Comparison of ENCODE assay signal across 8 cellular contexts in the genomic region with DNA sequence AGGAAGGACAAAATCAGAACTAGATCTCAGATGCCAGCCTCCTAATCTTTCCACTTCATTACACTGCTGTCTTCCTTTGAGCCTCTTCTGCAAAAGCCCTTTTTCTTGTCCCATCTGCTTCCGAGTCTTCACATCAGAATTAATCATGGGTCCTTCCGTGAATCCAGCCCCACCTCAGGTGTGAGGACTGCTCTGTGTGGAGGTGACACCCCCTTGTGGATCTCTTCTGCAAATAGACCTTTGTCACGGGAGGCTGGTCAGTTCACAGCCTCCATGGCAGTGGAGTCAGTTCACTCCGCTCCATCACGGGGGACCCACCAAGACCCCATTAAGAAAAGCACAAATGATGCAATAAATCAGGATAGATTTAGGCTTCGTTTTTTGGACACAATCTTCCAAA.
DNase-seq lines count a peak whose midpoint lies in the region; ATAC-seq and TF ChIP-seq lines count a peak whose summit lies in the region.
"Had no signal": no experiment of that assay in that cellular context is flagged by ENCODE, and none has a peak within 500 bp of the region (broad histone marks: within the 10 kb centered on the region; RNA-seq: fewer than 3 reads in every experiment).

No MANE protein-coding gene starts in this region.

- H3K36me3 Mint-ChIP-seq in neural progenitor cell: peaks cover 1% of the 10 kb centered on the region

- H3K4me1 Mint-ChIP-seq in neural progenitor cell: no peaks in the 10 kb centered on the region

- no peak overlapping the region for H3K27ac ChIP-seq in neural progenitor cell

- no peaks in the 10 kb centered on the region for H3K4me1 ChIP-seq in neural progenitor cell

- H3K36me3 ChIP-seq in neural progenitor cell: no peaks in the 10 kb centered on the region

- H3K27me3 Mint-ChIP-seq in neural progenitor cell (ENCODE audit: insufficient read depth, low read depth): peaks cover 4% of the 10 kb centered on the region

- H4K20me1 ChIP-seq in neural progenitor cell (ENCODE audit: low read depth): no peaks in the 10 kb centered on the region

- H3K9ac ChIP-seq in neural progenitor cell: no peak overlapping the region

- H3K79me2 ChIP-seq in neural progenitor cell (ENCODE audit: low read depth): no peaks in the 10 kb centered on the region

- TF ChIP-seq CTCF in GM12865 (IDR thresholded peaks at IDR 0.05; ENCODE audit: insufficient read depth, low read depth, low read length, missing control alignments): peak; percentile 37
- peak; percentile 35 for TF ChIP-seq CTCF in neural progenitor cell (IDR thresholded peaks at IDR 0.05)

- no peaks in the 10 kb centered on the region for H3F3A ChIP-seq in neural progenitor cell (ENCODE audit: low read depth)

- H3K27me3 ChIP-seq in neural progenitor cell: no peaks in the 10 kb centered on the region

- no peaks in the 10 kb centered on the region for H3K9me3 Mint-ChIP-seq in neural progenitor cell

- ATAC-seq in HG02981 (IDR thresholded peaks at IDR 0.05; ENCODE audit: unreplicated experiment) (no peak), GM21723 (IDR thresholded peaks at IDR 0.05; ENCODE audit: unreplicated experiment) (no peak)

- no peak overlapping the region for H3K4me2 ChIP-seq in neural progenitor cell

- H3K4me3 ChIP-seq in GM12865 (ENCODE audit: low read depth, low read length) (no peak overlapping the region), neural progenitor cell (no peak overlapping the region)

- DNase-seq in GM12865 (ENCODE audit: low read depth) (peak; percentile 29), LHCN-M2 (ENCODE audit: low read depth) (peak; percentile 23), dermis microvascular lymphatic vessel endothelial cell (ENCODE audit: low read depth in 2 of 2) (peak; percentile 12 to 47), neural progenitor cell (ENCODE audit: low spot score) (peak; percentile 25), GM19240 (ENCODE audit: insufficient read length, low spot score) (no peak)
- DNase-seq: amniotic stem cell had no signal

- H2AFZ ChIP-seq in neural progenitor cell (replicated peaks): no peak overlapping the region

- H3K27ac Mint-ChIP-seq in neural progenitor cell: no peak overlapping the region

- H3K4me3 Mint-ChIP-seq in neural progenitor cell: no peak overlapping the region

- no peaks in the 10 kb centered on the region for H3K9me3 ChIP-seq in neural progenitor cell (ENCODE audit: low read depth)
